Comparison of ENCODE assay signal across 9 cellular contexts in the genomic region with DNA sequence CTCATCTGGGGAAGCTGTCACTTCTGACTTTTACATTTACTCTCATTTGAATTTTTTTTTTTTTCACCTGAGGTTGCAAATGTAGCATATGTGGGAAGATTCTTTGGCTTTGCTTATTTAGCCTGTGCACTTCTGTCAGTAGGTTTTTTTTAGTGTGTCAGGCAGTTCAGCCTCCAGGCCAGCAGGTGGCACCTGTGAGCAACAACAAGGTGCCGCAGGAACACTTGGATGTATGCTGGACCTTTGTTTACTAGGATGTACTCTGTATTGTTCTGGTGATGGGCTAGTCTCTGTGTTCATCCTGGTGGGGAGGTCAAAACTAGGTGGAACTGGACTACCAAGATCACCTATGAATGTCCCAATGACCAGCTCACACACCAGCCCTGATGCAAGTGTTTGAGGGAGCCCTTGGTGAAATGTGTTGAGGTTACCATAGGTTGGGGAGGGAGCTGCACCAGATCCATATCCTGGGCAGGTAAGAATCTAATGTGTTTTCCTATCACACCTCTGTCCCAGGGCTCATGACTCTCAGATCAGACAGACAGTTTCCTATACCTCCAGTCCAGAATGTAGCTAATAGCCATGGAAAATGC.
A peak's percentile ranks its signal among the peaks of the same experiment; 100 is the strongest.
DNase-seq lines count a peak whose midpoint lies in the region; ATAC-seq and TF ChIP-seq lines count a peak whose summit lies in the region.
"Had no signal": no experiment of that assay in that cellular context is flagged by ENCODE, and none has a peak within 500 bp of the region (broad histone marks: within the 10 kb centered on the region; RNA-seq: fewer than 3 reads in every experiment).

No MANE protein-coding gene starts in this region.

- ATAC-seq in GM18511 (IDR thresholded peaks at IDR 0.05; ENCODE audit: unreplicated experiment), result peak; percentile 72
- ATAC-seq in HG03520 (IDR thresholded peaks at IDR 0.05; ENCODE audit: unreplicated experiment), result peak; percentile 63
- ATAC-seq: stimulated activated effector memory CD8-positive, alpha-beta T cell treated with anti-CD3 and anti-CD28 coated beads, Interleukin-12 subunit alpha, Interleukin-12 subunit beta, amount 100 ng/mL, for 72 hours had no signal

- DNase-seq in AG09309 (ENCODE audit: low read depth) (no peak), amniotic epithelial cell (ENCODE audit: low read depth) (peak; percentile 7), posterior vena cava (ENCODE audit: low spot score) (peak; percentile 25), G401 (ENCODE audit: low spot score) (no peak), NCI-H748 (lab: John Stamatoyannopoulos, UW; ENCODE audit: unreplicated experiment) (no peak)
- no peak for DNase-seq in effector CD4-positive, alpha-beta T cell

- no peak overlapping the region for H3K4me3 ChIP-seq in AG09309 (ENCODE audit: control insufficient read depth, low read depth, low read length)

- peak; percentile 40 for TF ChIP-seq CTCF in AG09309 (IDR thresholded peaks at IDR 0.05; ENCODE audit: control insufficient read depth, insufficient read depth, low read depth, low read length, missing control alignments)

- intact Hi-C loops in posterior vena cava (cut with DNase I), result no loop called here

- in situ Hi-C loops in G401 (cut with HindIII; ENCODE audit: low sequenced_read_pairs), result no loop called here

Comparison
In these comparisons a context has a peak if more than half of its experiments do, and no peak if none do; other contexts are left out.
1. DNase-seq: peak in amniotic epithelial cell (single experiment) and posterior vena cava (single experiment); none in AG09309 (single experiment), effector CD4-positive, alpha-beta T cell (single experiment), G401 (single experiment) and NCI-H748 (single experiment).